ENCODE assay signal across 8 cellular contexts in the genomic region with DNA sequence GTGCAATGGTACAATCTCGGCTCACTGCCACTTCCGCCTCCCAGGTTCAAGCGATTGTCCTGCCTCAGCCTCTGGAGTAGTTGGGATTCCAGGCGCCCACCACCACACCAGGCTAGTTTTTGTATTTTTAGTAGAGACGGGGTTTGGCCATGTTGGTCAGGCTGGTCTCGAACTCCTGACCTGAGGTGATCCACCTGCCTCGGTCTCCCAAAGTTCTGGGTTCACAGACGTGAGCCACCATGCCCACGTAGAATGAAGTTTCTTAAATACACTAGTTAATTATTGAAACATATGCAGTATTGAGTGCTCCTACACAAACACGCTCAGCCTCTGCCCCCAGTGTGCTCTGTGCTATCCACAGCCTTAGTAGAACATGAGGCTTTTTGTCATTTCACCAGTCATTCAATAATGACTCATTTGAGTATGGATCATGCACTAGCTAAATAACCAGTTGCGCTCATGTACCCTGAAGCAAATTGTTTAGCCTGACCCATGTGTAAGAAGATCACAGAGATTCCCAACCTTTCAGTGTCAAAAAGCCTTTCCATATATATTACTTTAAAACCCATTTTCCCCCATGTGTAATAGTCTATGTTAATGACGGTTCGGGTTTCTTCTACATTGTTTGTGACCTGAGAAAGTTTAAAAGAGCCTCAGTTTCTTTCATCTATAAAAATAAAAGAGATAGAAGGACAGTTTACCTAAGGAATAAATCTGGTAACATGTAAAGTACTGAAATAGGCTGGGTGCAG. TPM values are rescaled to one million over a fixed set of nuclear protein-coding genes. Genes with fewer than 3 reads are reported as not detected.
DNase-seq lines count a peak whose midpoint lies in the region; ATAC-seq, FAIRE-seq and TF ChIP-seq lines count a peak whose summit lies in the region.

No MANE protein-coding gene starts in this region.

- H3K9me2 ChIP-seq in OCI-LY7 (ENCODE audit: insufficient read depth, low read length), result no peaks in the 10 kb centered on the region

- BruUV-seq in OCI-LY7 (replicated peaks; lab: Mats Ljungman, UMichigan), result no TSS peak

- H3K4me1 ChIP-seq in parathyroid adenoma, result peaks cover 20% of the 10 kb centered on the region
- H3K4me1 ChIP-seq in OCI-LY7 (ENCODE audit: insufficient read depth, low read length, poor library complexity, severe bottlenecking), result peaks cover 72% of the 10 kb centered on the region

- FAIRE-seq in GM12892 (lab: Jason Lieb, UNC), result no peak

- no peaks in the 10 kb centered on the region for H3K9me3 Mint-ChIP-seq in effector memory CD8-positive, alpha-beta T cell

- H3K79me2 ChIP-seq in parathyroid adenoma, result no peaks in the 10 kb centered on the region
- H3K79me2 ChIP-seq in OCI-LY7 (ENCODE audit: insufficient read depth, low read depth, low read length), result peaks cover 40% of the 10 kb centered on the region; the same call in 1 of the 2 replicates

- H4K20me1 ChIP-seq in OCI-LY7 (ENCODE audit: insufficient read depth, low read length), result no peaks in the 10 kb centered on the region

- H3K4me2 ChIP-seq in parathyroid adenoma (ENCODE audit: low read length) (no peak overlapping the region), OCI-LY7 (ENCODE audit: low read length) (no peak overlapping the region)

- H3K36me3 ChIP-seq in parathyroid adenoma (ENCODE audit: control insufficient read depth, insufficient read depth, low read length) (no peaks in the 10 kb centered on the region), OCI-LY7 (ENCODE audit: insufficient read depth, low read length) (peaks cover 29% of the 10 kb centered on the region)

- CTCF ChIA-PET in OCI-LY7 (lab: Charles Lee; ENCODE audit: unreplicated experiment), result no interaction called here

- peak overlapping the region; percentile 34 for H3K27ac ChIP-seq in parathyroid adenoma
- no peak overlapping the region for H3K27ac ChIP-seq in OCI-LY7 (ENCODE audit: low read depth, low read length, poor library complexity, severe bottlenecking)

- H3K9ac ChIP-seq in parathyroid adenoma, result no peak overlapping the region

- no peak overlapping the region for H3K4me3 ChIP-seq in parathyroid adenoma (ENCODE audit: low read depth, low read length)
- no peak overlapping the region for H3K4me3 ChIP-seq in OCI-LY7 (ENCODE audit: low read depth, low read length, poor library complexity, severe bottlenecking)

- no peak for DNase-seq in GM12892 (ENCODE audit: insufficient read length)
- peak; percentile 74 for DNase-seq in activated CD4-positive, alpha-beta T cell treated with anti-CD3 and anti-CD28 coated beads for 1 hour
- no peak for DNase-seq in effector memory CD8-positive, alpha-beta T cell
- no peak for DNase-seq in NCI-H774 (lab: John Stamatoyannopoulos, UW)
- DNase-seq in OCI-LY7 (ENCODE audit: low spot score), result no peak

- H3K4me1 Mint-ChIP-seq in effector memory CD8-positive, alpha-beta T cell (ENCODE audit: low read depth in 2 of 2), result peaks cover 50 to 53% of the 10 kb centered on the region in 2 donors

- peak overlapping the region; percentile 98 to 99 for H3K27ac Mint-ChIP-seq in effector memory CD8-positive, alpha-beta T cell

- peaks cover 60% of the 10 kb centered on the region for H3K36me3 Mint-ChIP-seq in effector memory CD8-positive, alpha-beta T cell (ENCODE audit: insufficient read depth)

- H3K9me3 ChIP-seq in parathyroid adenoma (ENCODE audit: control insufficient read depth, low read length), result no peaks in the 10 kb centered on the region
- H3K9me3 ChIP-seq in OCI-LY7 (ENCODE audit: low read length), result no peaks in the 10 kb centered on the region

- intact Hi-C loops in OCI-LY7 (cut with micrococcal nuclease; ENCODE audit: unreplicated experiment), result no loop called here

- peak; percentile 40 for ATAC-seq in HG03342 (IDR thresholded peaks at IDR 0.05; ENCODE audit: unreplicated experiment)
- peak; percentile 54 for ATAC-seq in effector memory CD8-positive, alpha-beta T cell (replicated peaks)
- no peak for ATAC-seq in HG02870 (IDR thresholded peaks at IDR 0.05; ENCODE audit: unreplicated experiment)

- H3K27me3 ChIP-seq in parathyroid adenoma (ENCODE audit: control insufficient read depth, insufficient read depth, low read length), result no peaks in the 10 kb centered on the region

- POLR2A ChIA-PET in OCI-LY7 (lab: Charles Lee), result interaction anchor here (0.8 kb wide), 1 partner anchor 11 kb away, joined by 4 read pairs; no protein-coding TSS in a partner anchor

- H3K4me3 Mint-ChIP-seq in effector memory CD8-positive, alpha-beta T cell, result peak overlapping the region; percentile 99 to 100

- peak; percentile 67 for TF ChIP-seq POLR2A in GM12892 (IDR thresholded peaks at IDR 0.05; ENCODE audit: low read depth, low read length)

- no peaks in the 10 kb centered on the region for H3K27me3 Mint-ChIP-seq in effector memory CD8-positive, alpha-beta T cell

- H2AFZ ChIP-seq in parathyroid adenoma (no peak overlapping the region), OCI-LY7 (ENCODE audit: low read length) (no peak overlapping the region)

- TF ChIP-seq CTCF in parathyroid adenoma (IDR thresholded peaks at IDR 0.05) (no peak), OCI-LY7 (conservative IDR thresholded peaks at IDR 0.05; ENCODE audit: low read length) (no peak)

RNA-seq across cellular contexts. Expression of a gene that starts 49.7 kb away (rescaled TPM):
- 6.4 TPM for polyA plus RNA-seq in GM12892 (2012; ENCODE audit: missing spikeins)
- total RNA-seq in OCI-LY7 (2014; rRNA removed; shearing (Covaris generic)), result 8.6 and 11.5 TPM in 2 replicates
- total RNA-seq in OCI-LY7 (2022), result 13.0 and 13.2 TPM in 2 replicates

RNA-seq across cellular contexts. Expression of a gene that starts 49.8 kb away (rescaled TPM):
- 16.1 TPM for polyA plus RNA-seq in GM12892 (2012; ENCODE audit: missing spikeins)
- 31.1 and 43.7 TPM in 2 replicates for total RNA-seq in OCI-LY7 (2014; rRNA removed; shearing (Covaris generic))
- total RNA-seq in OCI-LY7 (2022), result 47.1 and 53.6 TPM in 2 replicates
